12 cellular contexts compared by ENCODE assay signal in the genomic region with DNA sequence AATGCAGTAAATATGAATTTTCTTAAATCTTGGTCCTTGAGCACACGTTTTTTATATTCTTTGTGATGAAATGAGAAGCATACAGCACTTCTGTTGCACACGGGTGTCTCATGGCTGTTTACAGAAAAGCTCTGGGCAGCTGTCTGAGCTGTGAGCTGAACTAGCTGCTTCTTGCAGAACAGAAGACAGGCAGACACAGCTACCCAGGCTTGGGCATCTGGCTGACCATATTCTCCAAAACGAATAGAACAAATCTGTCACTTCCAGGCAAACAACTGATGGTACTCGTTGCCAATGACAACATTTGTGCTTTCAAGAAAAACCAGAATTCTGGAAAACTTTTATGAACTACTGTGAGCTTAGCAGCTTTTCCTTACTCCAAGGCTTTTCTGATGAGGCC. TPM values are rescaled to one million over a fixed set of nuclear protein-coding genes. Genes with fewer than 3 reads are reported as not detected.
A peak's percentile ranks its signal among the peaks of the same experiment; 100 is the strongest.
DNase-seq lines count a peak whose midpoint lies in the region; TF ChIP-seq lines count a peak whose summit lies in the region.
"Had no signal": no experiment of that assay in that cellular context is flagged by ENCODE, and none has a peak within 500 bp of the region (broad histone marks: within the 10 kb centered on the region; RNA-seq: fewer than 3 reads in every experiment).

No MANE protein-coding gene starts in this region.

- no peak overlapping the region for H3K4ac ChIP-seq in neuronal stem cell (ENCODE audit: low read length)

- TF ChIP-seq CTCF in chondrocyte (IDR thresholded peaks at IDR 0.05) (no peak), osteoblast (IDR thresholded peaks at IDR 0.05; ENCODE audit: extremely low read depth, low read depth, low read length) (no peak)

- H3K27me3 Mint-ChIP-seq in chondrocyte (ENCODE audit: low read depth): no peaks in the 10 kb centered on the region

- H3K9me2 ChIP-seq in GM23248 (ENCODE audit: insufficient read depth): no peaks in the 10 kb centered on the region

- H3K9ac ChIP-seq in GM23248: no peak overlapping the region
- H3K9ac ChIP-seq in neuronal stem cell (ENCODE audit: low read depth, low read length, poor library complexity): no peak overlapping the region
- H3K9ac ChIP-seq: BLaER1 had no signal

- DNase-seq in GM23248 (no peak), chondrocyte (ENCODE audit: low spot score) (no peak), osteoblast (ENCODE audit: insufficient read length, low spot score, missing footprints) (no peak), superior temporal gyrus (ENCODE audit: extremely low spot score) (peak; percentile 45), GOT3 (lab: John Stamatoyannopoulos, UW) (no peak), neuronal stem cell (ENCODE audit: low spot score) (no peak)
- no peak for DNase-seq in stimulated activated CD4-positive, alpha-beta T cell treated with anti-CD3 and anti-CD28 coated beads, Interleukin-4, amount 100 ng/mL, for 1 hour
- DNase-seq: Caco-2; CD8-positive, alpha-beta memory T cell; DMS53; GF-D8 had no signal

- no peak overlapping the region for H4K8ac ChIP-seq in neuronal stem cell (ENCODE audit: low read depth, low read length)

- peak overlapping the region; percentile 49 for H3K27ac Mint-ChIP-seq in chondrocyte (ENCODE audit: unreplicated experiment)

- no peak overlapping the region for H3K4me3 Mint-ChIP-seq in chondrocyte (ENCODE audit: unreplicated experiment)
- H3K4me3 Mint-ChIP-seq: CD8-positive, alpha-beta memory T cell had no signal

- H3K27me3 ChIP-seq in GM23248 (replicated peaks; ENCODE audit: insufficient read depth): no peaks in the 10 kb centered on the region
- H3K27me3 ChIP-seq in osteoblast (ENCODE audit: insufficient read depth, low read length): no peaks in the 10 kb centered on the region
- H3K27me3 ChIP-seq in neuronal stem cell (ENCODE audit: control insufficient read depth in 3 of 3, insufficient read depth in 3 of 3, low read depth in 1 of 3, low read length in 3 of 3): no peaks in the 10 kb centered on the region
- H3K27me3 ChIP-seq: BLaER1 had no signal

- H3K79me1 ChIP-seq in neuronal stem cell (ENCODE audit: low read depth, low read length): no peaks in the 10 kb centered on the region

- no peak overlapping the region for H2AFZ ChIP-seq in GM23248
- H2AFZ ChIP-seq in osteoblast (ENCODE audit: low read length): no peak overlapping the region
- no peak overlapping the region for H2AFZ ChIP-seq in neuronal stem cell (ENCODE audit: low read length)

- H2BK15ac ChIP-seq in neuronal stem cell (ENCODE audit: low read length): no peak overlapping the region

- peaks cover 20% of the 10 kb centered on the region for H3K4me1 ChIP-seq in GM23248 (ENCODE audit: insufficient read depth)
- peaks cover 23% of the 10 kb centered on the region for H3K4me1 ChIP-seq in osteoblast (ENCODE audit: insufficient read depth, low read length)
- peaks cover 0 to 3% of the 10 kb centered on the region in 2 donors for H3K4me1 ChIP-seq in neuronal stem cell (ENCODE audit: control insufficient read depth in 2 of 2, insufficient read depth in 1 of 2, low read depth in 1 of 2, low read length in 2 of 2)
- H3K4me1 ChIP-seq: BLaER1, Caco-2 had no signal

- H4K20me1 ChIP-seq in GM23248 (ENCODE audit: insufficient read depth): no peaks in the 10 kb centered on the region
- no peaks in the 10 kb centered on the region for H4K20me1 ChIP-seq in osteoblast (ENCODE audit: insufficient read depth, low read length)

- in situ Hi-C loops in GM23248 (cut with MboI): no loop called here

- peaks cover 23% of the 10 kb centered on the region for H3K4me1 Mint-ChIP-seq in chondrocyte (ENCODE audit: low read depth)

- peaks cover 33% of the 10 kb centered on the region for H3F3A ChIP-seq in GM23248 (ENCODE audit: insufficient read depth)

- H3K4me2 ChIP-seq in GM23248 (ENCODE audit: unreplicated experiment) (no peak overlapping the region), osteoblast (ENCODE audit: insufficient read depth, low read length) (no peak overlapping the region), neuronal stem cell (ENCODE audit: insufficient read depth, low read length, poor library complexity, severe bottlenecking) (no peak overlapping the region)
- H3K4me2 ChIP-seq: BLaER1 had no signal

- H3K9me3 Mint-ChIP-seq in chondrocyte (ENCODE audit: low read depth): no peaks in the 10 kb centered on the region
- H3K9me3 Mint-ChIP-seq: CD8-positive, alpha-beta memory T cell had no signal

- H4K91ac ChIP-seq in neuronal stem cell (ENCODE audit: low read depth, low read length, poor library complexity): no peak overlapping the region

- H2AK5ac ChIP-seq in neuronal stem cell (ENCODE audit: low read depth, low read length): no peak overlapping the region

- H3K36me3 Mint-ChIP-seq in chondrocyte (ENCODE audit: low read depth): peaks cover 33% of the 10 kb centered on the region

- H3K4me3 ChIP-seq in GM23248 (no peak overlapping the region), osteoblast (ENCODE audit: insufficient read depth, low read length) (no peak overlapping the region), neuronal stem cell (ENCODE audit: low read length in 2 of 2) (no peak overlapping the region)
- H3K4me3 ChIP-seq: BLaER1 had no signal

- no peak overlapping the region for H3K18ac ChIP-seq in neuronal stem cell (ENCODE audit: low read length)

- WGBS in GM23248 (ENCODE audit: low coverage in 1 of 2, low lambda C conversion rate in 2 of 2, missing lambda C conversion rate in 2 of 2), 2 experiments: 63 to 72% methylated on average over 4 of the region's 4 CpGs
- WGBS in neuronal stem cell (ENCODE audit: extremely low coverage in 2 of 2, insufficient read length in 2 of 2, insufficient replicate concordance in 1 of 2), 2 donors: no CpG with 5 or more reads among the region's 4 CpGs

- H3K27ac ChIP-seq in GM23248 (peak overlapping the region; percentile 61; the same call in 1 of the 2 replicates), osteoblast (ENCODE audit: low read depth, low read length) (peak overlapping the region; percentile 29), neuronal stem cell (replicated peaks; ENCODE audit: low read length) (no peak overlapping the region)
- H3K27ac ChIP-seq: BLaER1 had no signal

- peaks cover 49% of the 10 kb centered on the region for H3K36me3 ChIP-seq in GM23248 (ENCODE audit: low read depth)
- H3K36me3 ChIP-seq in osteoblast (ENCODE audit: insufficient read depth, low read length): peaks cover 69% of the 10 kb centered on the region
- peaks cover 46 to 97% of the 10 kb centered on the region in 2 donors for H3K36me3 ChIP-seq in neuronal stem cell (replicated peaks in 1 of 2; ENCODE audit: control insufficient read depth in 2 of 2, insufficient read depth in 2 of 2, low read length in 2 of 2)

- no peak overlapping the region for H3K23ac ChIP-seq in neuronal stem cell (ENCODE audit: low read depth, low read length, poor library complexity)

- H3K79me2 ChIP-seq in GM23248 (ENCODE audit: insufficient read depth) (peaks cover 54% of the 10 kb centered on the region), osteoblast (ENCODE audit: insufficient read depth, low read length) (peaks cover 14% of the 10 kb centered on the region)

- H3K9me3 ChIP-seq in GM23248 (ENCODE audit: low read depth): no peaks in the 10 kb centered on the region
- H3K9me3 ChIP-seq in osteoblast (ENCODE audit: low read depth, low read length): no peaks in the 10 kb centered on the region
- H3K9me3 ChIP-seq in neuronal stem cell (replicated peaks in 1 of 2; ENCODE audit: control insufficient read depth in 2 of 2, insufficient read depth in 1 of 2, low read depth in 1 of 2, low read length in 2 of 2): no peaks in the 10 kb centered on the region
- H3K9me3 ChIP-seq: BLaER1, Caco-2 had no signal

- no peak overlapping the region for H2BK12ac ChIP-seq in neuronal stem cell (ENCODE audit: low read length)

- H3K14ac ChIP-seq in neuronal stem cell (ENCODE audit: low read length): no peak overlapping the region

- no peak overlapping the region for H2BK120ac ChIP-seq in neuronal stem cell (ENCODE audit: low read depth, low read length)

- H2BK5ac ChIP-seq in neuronal stem cell (ENCODE audit: low read length): no peak overlapping the region

RNA-seq across cellular contexts. Expression of a gene that starts 16.2 kb away (rescaled TPM):
- total RNA-seq in GM23248 (2014; rRNA removed; shearing (Covaris generic)): 60.7 and 67.9 TPM in 2 replicates
- polyA plus RNA-seq in GM23248 (2016; fragmentation: Nextera tagmentation; extraction: Ambion mirVana): 58.3 and 58.6 TPM in 2 replicates
- total RNA-seq in chondrocyte: 32.9 to 42.8 TPM (median 33.7 TPM) in 3 replicates
- total RNA-seq in osteoblast: 48.5 and 55.4 TPM in 2 replicates
- polyA plus RNA-seq in neuronal stem cell (2013, experiment 1 of 2): 58.8 TPM
- 60.1 TPM for polyA plus RNA-seq in neuronal stem cell (2013, experiment 2 of 2)

RNA-seq across cellular contexts. Expression of a gene that starts 17.1 kb away (rescaled TPM):
- total RNA-seq in GM23248 (2014; rRNA removed; shearing (Covaris generic)): 93.0 and 197 TPM in 2 replicates
- 65.9 and 67.3 TPM in 2 replicates for polyA plus RNA-seq in GM23248 (2016; fragmentation: Nextera tagmentation; extraction: Ambion mirVana)
- total RNA-seq in chondrocyte (63.7 to 64.6 TPM (median 64.1 TPM) in 3 replicates), osteoblast (128 TPM in 2 replicates)
- polyA plus RNA-seq in neuronal stem cell (2013, experiment 1 of 2): 40.2 TPM
- polyA plus RNA-seq in neuronal stem cell (2013, experiment 2 of 2): 39.4 TPM

RNA-seq across cellular contexts. Expression of a gene that starts 33.8 kb away (rescaled TPM):
- not detected in 2 replicates for total RNA-seq in GM23248 (2014; rRNA removed; shearing (Covaris generic))
- polyA plus RNA-seq in GM23248 (2016; fragmentation: Nextera tagmentation; extraction: Ambion mirVana): not detected in 2 replicates
- total RNA-seq in chondrocyte: not detected in 3 replicates
- total RNA-seq in osteoblast: not detected in 2 replicates
- polyA plus RNA-seq in neuronal stem cell (2013, experiment 1 of 2): 0.13 TPM
- polyA plus RNA-seq in neuronal stem cell (2013, experiment 2 of 2): 0.06 TPM
- total RNA-seq: Caco-2; CD8-positive, alpha-beta memory T cell had no signal
- polyA plus RNA-seq: CD8-positive, alpha-beta memory T cell had no signal
